In genomic region chr6:157455731-157456523, GRCh38 we compare ENCODE assay signal across 18 cellular contexts.
DNase-seq lines count a peak whose midpoint lies in the region; ATAC-seq and TF ChIP-seq lines count a peak whose summit lies in the region.
"Had no signal": no experiment of that assay in that cellular context is flagged by ENCODE, and none has a peak within 500 bp of the region (broad histone marks: within the 10 kb centered on the region; RNA-seq: fewer than 3 reads in every experiment).

No MANE protein-coding gene starts in this region.

- peaks cover 5% of the 10 kb centered on the region for H3K9me3 Mint-ChIP-seq in T-helper 2 cell treated with Interferon-gamma antibody and Interleukin-4, amounts not matched to agents 5 μg/mL and 100 μg/mL, for 36 hours
- H3K9me3 Mint-ChIP-seq in activated T-helper 1 cell treated with anti-CD3 and anti-CD28 coated beads, Interleukin-12 subunit alpha, Interleukin-12 subunit beta, Interleukin-2, Interleukin-4 antibody, amounts not matched to agents 30 ng/mL and 10 ng/mL and 1 ng/mL, durations not matched to agents 14 hours and 24 hours and 36 hours: peaks cover 5% of the 10 kb centered on the region
- no peaks in the 10 kb centered on the region for H3K9me3 Mint-ChIP-seq in immature natural killer cell
- H3K9me3 Mint-ChIP-seq in stimulated activated memory B cell treated with anti-CD40 and anti-IgM and Interleukin-4, amounts not matched to agents 10 μg/mL and 1 μg/mL and 100 μg/mL, for 72 hours: peaks cover 3% of the 10 kb centered on the region
- H3K9me3 Mint-ChIP-seq: dendritic cell treated with granulocyte-macrophage colony-stimulating factor and Interleukin-4, amounts not matched to agents 40 ng/mL and 50 ng/mL, for 4 days had no signal

- intact Hi-C loops in activated T-helper 1 cell treated with anti-CD3 and anti-CD28 coated beads, Interleukin-12 subunit alpha, Interleukin-12 subunit beta, Interleukin-2, Interleukin-4 antibody, amounts not matched to agents 30 ng/mL and 10 ng/mL and 1 ng/mL, durations not matched to agents 14 hours and 24 hours and 36 hours (cut with micrococcal nuclease): loop anchor here (1.0 kb wide), 1 partner anchor 9 kb away; no protein-coding TSS in a partner anchor

- no peaks in the 10 kb centered on the region for H3K36me3 ChIP-seq in suprapubic skin
- H3K36me3 ChIP-seq: HAP-1, thoracic aorta had no signal

- TF ChIP-seq POLR2A in suprapubic skin (IDR thresholded peaks at IDR 0.05): no peak

- H3K27ac Mint-ChIP-seq in T-helper 2 cell treated with Interferon-gamma antibody and Interleukin-4, amounts not matched to agents 5 μg/mL and 100 μg/mL, for 36 hours: peak overlapping the region; percentile 64
- H3K27ac Mint-ChIP-seq in activated T-helper 1 cell treated with anti-CD3 and anti-CD28 coated beads, Interleukin-12 subunit alpha, Interleukin-12 subunit beta, Interleukin-2, Interleukin-4 antibody, amounts not matched to agents 30 ng/mL and 10 ng/mL and 1 ng/mL, durations not matched to agents 14 hours and 24 hours and 36 hours: peak overlapping the region; percentile 87
- H3K27ac Mint-ChIP-seq in immature natural killer cell: peak overlapping the region in 3 of 6 donors; percentile 55 to 70 (median 55)
- H3K27ac Mint-ChIP-seq in stimulated activated memory B cell treated with anti-CD40 and anti-IgM and Interleukin-4, amounts not matched to agents 10 μg/mL and 1 μg/mL and 100 μg/mL, for 72 hours: peak overlapping the region; percentile 93
- H3K27ac Mint-ChIP-seq: dendritic cell treated with granulocyte-macrophage colony-stimulating factor and Interleukin-4, amounts not matched to agents 40 ng/mL and 50 ng/mL, for 4 days had no signal

- H3K4me3 Mint-ChIP-seq in T-helper 2 cell treated with Interferon-gamma antibody and Interleukin-4, amounts not matched to agents 5 μg/mL and 100 μg/mL, for 36 hours: peak overlapping the region; percentile 70
- H3K4me3 Mint-ChIP-seq in activated T-helper 1 cell treated with anti-CD3 and anti-CD28 coated beads, Interleukin-12 subunit alpha, Interleukin-12 subunit beta, Interleukin-2, Interleukin-4 antibody, amounts not matched to agents 30 ng/mL and 10 ng/mL and 1 ng/mL, durations not matched to agents 14 hours and 24 hours and 36 hours: peak overlapping the region; percentile 20
- peak overlapping the region; percentile 24 to 67 (median 46) for H3K4me3 Mint-ChIP-seq in immature natural killer cell
- peak overlapping the region; percentile 8 for H3K4me3 Mint-ChIP-seq in stimulated activated memory B cell treated with anti-CD40 and anti-IgM and Interleukin-4, amounts not matched to agents 10 μg/mL and 1 μg/mL and 100 μg/mL, for 72 hours
- H3K4me3 Mint-ChIP-seq: dendritic cell treated with granulocyte-macrophage colony-stimulating factor and Interleukin-4, amounts not matched to agents 40 ng/mL and 50 ng/mL, for 4 days had no signal

- 72% methylated on average over 25 of the region's 25 CpGs for WGBS in suprapubic skin

- no peaks in the 10 kb centered on the region for H3K9me3 ChIP-seq in suprapubic skin
- H3K9me3 ChIP-seq: HAP-1, thoracic aorta had no signal

- no peak for TF ChIP-seq EP300 in suprapubic skin (IDR thresholded peaks at IDR 0.05)

- no peak for ATAC-seq in stimulated activated memory B cell treated with anti-CD40 and anti-IgM and Interleukin-4, amounts not matched to agents 10 μg/mL and 1 μg/mL and 100 μg/mL, for 72 hours
- no peak for ATAC-seq in GM18873 (IDR thresholded peaks at IDR 0.05; ENCODE audit: low FRiP score, unreplicated experiment)
- ATAC-seq: activated CD4-positive, CD25-positive, alpha-beta regulatory T cell treated with anti-CD3 and anti-CD28 coated beads, Interleukin-2, amount 50 U/mL, for 24 hours had no signal

- no peaks in the 10 kb centered on the region for H3K27me3 Mint-ChIP-seq in T-helper 2 cell treated with Interferon-gamma antibody and Interleukin-4, amounts not matched to agents 5 μg/mL and 100 μg/mL, for 36 hours (ENCODE audit: low read depth)
- no peaks in the 10 kb centered on the region for H3K27me3 Mint-ChIP-seq in activated T-helper 1 cell treated with anti-CD3 and anti-CD28 coated beads, Interleukin-12 subunit alpha, Interleukin-12 subunit beta, Interleukin-2, Interleukin-4 antibody, amounts not matched to agents 30 ng/mL and 10 ng/mL and 1 ng/mL, durations not matched to agents 14 hours and 24 hours and 36 hours (ENCODE audit: insufficient read depth)
- H3K27me3 Mint-ChIP-seq in immature natural killer cell (ENCODE audit: low read depth in 3 of 3): peaks cover 4 to 6% (median 6%) of the 10 kb centered on the region in 3 donors
- H3K27me3 Mint-ChIP-seq in stimulated activated memory B cell treated with anti-CD40 and anti-IgM and Interleukin-4, amounts not matched to agents 10 μg/mL and 1 μg/mL and 100 μg/mL, for 72 hours: no peaks in the 10 kb centered on the region
- H3K27me3 Mint-ChIP-seq: dendritic cell treated with granulocyte-macrophage colony-stimulating factor and Interleukin-4, amounts not matched to agents 40 ng/mL and 50 ng/mL, for 4 days had no signal

- H3K27ac ChIP-seq in suprapubic skin: no peak overlapping the region
- H3K27ac ChIP-seq: thoracic aorta had no signal

- no peaks in the 10 kb centered on the region for H3K27me3 ChIP-seq in suprapubic skin

- no peaks in the 10 kb centered on the region for H3K4me1 ChIP-seq in suprapubic skin

- no peak for DNase-seq in T-helper 2 cell treated with Interferon-gamma antibody and Interleukin-4, amounts not matched to agents 5 μg/mL and 100 μg/mL, for 36 hours (ENCODE audit: low spot score)
- DNase-seq in T-helper 2 cell: no peak
- no peak for DNase-seq in activated T-helper 1 cell treated with anti-CD3 and anti-CD28 coated beads, Interleukin-12 subunit alpha, Interleukin-12 subunit beta, Interleukin-2, Interleukin-4 antibody, amounts not matched to agents 30 ng/mL and 10 ng/mL and 1 ng/mL, durations not matched to agents 14 hours and 24 hours and 36 hours (ENCODE audit: low spot score)
- no peak for DNase-seq in immature natural killer cell
- DNase-seq in COR-L47 (lab: John Stamatoyannopoulos, UW): no peak
- DNase-seq in suprapubic skin (ENCODE audit: low spot score in 2 of 2): no peak
- DNase-seq: 8988T; DMS 273 treated with DMSO at 0.1 percent for 48 hours; NCI-H1436 treated with DMSO at 0.1 percent for 48 hours; NCI-H69; SHP77 treated with DMSO at 0.1 percent for 48 hours; stimulated activated CD4-positive, alpha-beta T cell treated with anti-CD3 and anti-CD28 coated beads, Interleukin-4, amount 100 ng/mL, for 24 hours had no signal

- H3K4me3 ChIP-seq in suprapubic skin: no peak overlapping the region
- H3K4me3 ChIP-seq: HAP-1, thoracic aorta had no signal

- no peak for TF ChIP-seq CTCF in suprapubic skin (IDR thresholded peaks at IDR 0.05)

- peaks cover 6% of the 10 kb centered on the region for H3K36me3 Mint-ChIP-seq in T-helper 2 cell treated with Interferon-gamma antibody and Interleukin-4, amounts not matched to agents 5 μg/mL and 100 μg/mL, for 36 hours (ENCODE audit: low read depth)
- peaks cover 16% of the 10 kb centered on the region for H3K36me3 Mint-ChIP-seq in activated T-helper 1 cell treated with anti-CD3 and anti-CD28 coated beads, Interleukin-12 subunit alpha, Interleukin-12 subunit beta, Interleukin-2, Interleukin-4 antibody, amounts not matched to agents 30 ng/mL and 10 ng/mL and 1 ng/mL, durations not matched to agents 14 hours and 24 hours and 36 hours (ENCODE audit: low read depth)
- H3K36me3 Mint-ChIP-seq in immature natural killer cell: no peaks in the 10 kb centered on the region
- peaks cover 20% of the 10 kb centered on the region for H3K36me3 Mint-ChIP-seq in stimulated activated memory B cell treated with anti-CD40 and anti-IgM and Interleukin-4, amounts not matched to agents 10 μg/mL and 1 μg/mL and 100 μg/mL, for 72 hours

- peaks cover 27% of the 10 kb centered on the region for H3K4me1 Mint-ChIP-seq in T-helper 2 cell treated with Interferon-gamma antibody and Interleukin-4, amounts not matched to agents 5 μg/mL and 100 μg/mL, for 36 hours (ENCODE audit: low read depth)
- H3K4me1 Mint-ChIP-seq in activated T-helper 1 cell treated with anti-CD3 and anti-CD28 coated beads, Interleukin-12 subunit alpha, Interleukin-12 subunit beta, Interleukin-2, Interleukin-4 antibody, amounts not matched to agents 30 ng/mL and 10 ng/mL and 1 ng/mL, durations not matched to agents 14 hours and 24 hours and 36 hours (ENCODE audit: low read depth): peaks cover 55% of the 10 kb centered on the region
- H3K4me1 Mint-ChIP-seq in immature natural killer cell: peaks cover 32 to 43% of the 10 kb centered on the region in 2 donors
- H3K4me1 Mint-ChIP-seq in stimulated activated memory B cell treated with anti-CD40 and anti-IgM and Interleukin-4, amounts not matched to agents 10 μg/mL and 1 μg/mL and 100 μg/mL, for 72 hours: peaks cover 48% of the 10 kb centered on the region

Comparison
In these comparisons a context has a peak if more than half of its experiments do, and no peak if none do; other contexts are left out.
1. H3K4me3 Mint-ChIP-seq: peak in every context shown above with its lines; median percentile 70 in T-helper 2 cell treated with Interferon-gamma antibody and Interleukin-4, amounts not matched to agents 5 μg/mL and 100 μg/mL, for 36 hours; 46 in immature natural killer cell; 20 in activated T-helper 1 cell treated with anti-CD3 and anti-CD28 coated beads, Interleukin-12 subunit alpha, Interleukin-12 subunit beta, Interleukin-2, Interleukin-4 antibody, amounts not matched to agents 30 ng/mL and 10 ng/mL and 1 ng/mL, durations not matched to agents 14 hours and 24 hours and 36 hours; 8 in stimulated activated memory B cell treated with anti-CD40 and anti-IgM and Interleukin-4, amounts not matched to agents 10 μg/mL and 1 μg/mL and 100 μg/mL, for 72 hours.